Comparison of ENCODE assay signal across 8 cellular contexts in the genomic region with DNA sequence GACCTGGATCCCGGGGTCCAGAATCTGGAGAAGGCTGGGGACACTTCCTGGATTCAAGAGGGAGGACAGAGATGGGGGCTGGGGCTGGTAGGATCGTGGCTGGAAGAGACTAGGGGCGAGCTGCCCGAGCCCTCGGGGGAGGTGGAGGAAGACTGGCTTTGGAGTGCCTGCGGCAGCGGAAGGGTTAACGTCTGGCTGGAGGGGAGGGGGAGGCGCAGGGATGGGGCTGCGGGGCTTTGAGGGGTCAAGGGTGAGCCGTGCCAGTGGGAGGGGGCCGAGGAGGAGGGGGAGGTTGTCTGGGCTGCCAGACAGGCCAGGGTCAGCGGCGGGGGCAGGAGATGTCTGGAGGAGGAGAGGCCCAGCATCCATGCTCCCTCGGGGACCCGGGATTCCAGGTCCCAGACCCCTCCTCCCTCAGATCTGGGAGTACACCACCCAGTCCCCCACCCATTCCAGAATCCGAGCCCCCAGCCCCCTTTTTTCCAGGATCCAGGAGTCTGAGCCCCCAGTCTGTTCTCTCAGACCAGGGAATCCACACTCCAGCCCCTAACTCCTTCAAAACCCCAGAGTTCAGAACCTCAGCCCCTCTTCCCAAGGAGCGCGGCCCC. TPM values are rescaled to one million over a fixed set of nuclear protein-coding genes. Genes with fewer than 3 reads are reported as not detected.
DNase-seq lines count a peak whose midpoint lies in the region; ATAC-seq, FAIRE-seq and TF ChIP-seq lines count a peak whose summit lies in the region.

No MANE protein-coding gene starts in this region.

- no peak overlapping the region for H3K14ac ChIP-seq in neuronal stem cell (ENCODE audit: low read length)

- peaks cover 13% of the 10 kb centered on the region for H3K4me1 Mint-ChIP-seq in activated T-cell treated with anti-CD3 and anti-CD28 coated beads, Interleukin-2, amount 50 U/mL, for 4 hours (ENCODE audit: low read depth)
- H3K4me1 Mint-ChIP-seq in WTC11: peaks cover 41% of the 10 kb centered on the region

- no peak for DNase-seq in activated T-cell treated with anti-CD3 and anti-CD28 coated beads, Interleukin-2, amount 50 U/mL, for 4 hours
- no peak for DNase-seq in activated T-cell treated with anti-CD3 and anti-CD28 coated beads, Interleukin-2, amount 50 U/mL, for 1 hour
- peak; percentile 77 for DNase-seq in WTC11 (ENCODE audit: low spot score)
- peak in 1 of 2 donors; percentile 47 for DNase-seq in foreskin fibroblast
- peak; percentile 68 for DNase-seq in neuronal stem cell (ENCODE audit: low spot score)
- DNase-seq in GM19239 (ENCODE audit: insufficient read length, low spot score): no peak
- no peak for DNase-seq in NOMO-1 treated with DMSO at 0.1 percent for 48 hours (lab: John Stamatoyannopoulos, UW; ENCODE audit: unreplicated experiment)
- no peak for DNase-seq in omental fat pad (ENCODE audit: low spot score)

- H2BK15ac ChIP-seq in neuronal stem cell (ENCODE audit: low read length): peak overlapping the region; percentile 58

- TF ChIP-seq CTCF in WTC11 (IDR thresholded peaks at IDR 0.05) (no peak), foreskin fibroblast (IDR thresholded peaks at IDR 0.05; ENCODE audit: low read depth, low read length) (no peak), omental fat pad (IDR thresholded peaks at IDR 0.05) (no peak)

- H2BK120ac ChIP-seq in neuronal stem cell (ENCODE audit: low read depth, low read length): no peak overlapping the region

- peak overlapping the region; percentile 44 for H3K9ac ChIP-seq in neuronal stem cell (ENCODE audit: low read depth, low read length, poor library complexity)

- H3K79me1 ChIP-seq in neuronal stem cell (ENCODE audit: low read depth, low read length): no peaks in the 10 kb centered on the region

- peaks cover 9% of the 10 kb centered on the region for H3K9me3 Mint-ChIP-seq in activated T-cell treated with anti-CD3 and anti-CD28 coated beads, Interleukin-2, amount 50 U/mL, for 4 hours
- H3K9me3 Mint-ChIP-seq in WTC11: peaks cover 15% of the 10 kb centered on the region

- peak overlapping the region; percentile 84 for H3K4me3 Mint-ChIP-seq in activated T-cell treated with anti-CD3 and anti-CD28 coated beads, Interleukin-2, amount 50 U/mL, for 4 hours
- peak overlapping the region; percentile 82 for H3K4me3 Mint-ChIP-seq in WTC11

- no peak overlapping the region for H4K91ac ChIP-seq in neuronal stem cell (ENCODE audit: low read depth, low read length, poor library complexity)

- H2BK5ac ChIP-seq in neuronal stem cell (ENCODE audit: low read length): peak overlapping the region; percentile 88

- no peaks in the 10 kb centered on the region for H3K36me3 Mint-ChIP-seq in activated T-cell treated with anti-CD3 and anti-CD28 coated beads, Interleukin-2, amount 50 U/mL, for 4 hours (ENCODE audit: insufficient read depth)
- peaks cover 9% of the 10 kb centered on the region for H3K36me3 Mint-ChIP-seq in WTC11

- H3K23ac ChIP-seq in neuronal stem cell (ENCODE audit: low read depth, low read length, poor library complexity): no peak overlapping the region

- H3K36me3 ChIP-seq in neuronal stem cell (replicated peaks in 1 of 2; ENCODE audit: control insufficient read depth in 2 of 2, insufficient read depth in 2 of 2, low read length in 2 of 2): peaks cover 0 to 12% of the 10 kb centered on the region in 2 donors

- H3K18ac ChIP-seq in neuronal stem cell (ENCODE audit: low read length): peak overlapping the region; percentile 97

- no peak overlapping the region for H2BK12ac ChIP-seq in neuronal stem cell (ENCODE audit: low read length)

- H2AK5ac ChIP-seq in neuronal stem cell (ENCODE audit: low read depth, low read length): peak overlapping the region; percentile 86

- peaks cover 0 to 2% of the 10 kb centered on the region in 2 donors for H3K9me3 ChIP-seq in neuronal stem cell (replicated peaks in 1 of 2; ENCODE audit: control insufficient read depth in 2 of 2, insufficient read depth in 1 of 2, low read depth in 1 of 2, low read length in 2 of 2)

- no peak overlapping the region; the same call in 1 of the 2 replicates for H3K27ac Mint-ChIP-seq in WTC11

- POLR2A ChIA-PET in WTC11 (lab: Charles Lee): interaction anchor here (0.7 to 1.8 kb wide), 3 partner anchors 11 to 813 kb away, joined by 3 to 7 read pairs (median 3); no protein-coding TSS in a partner anchor

- peaks cover 5% of the 10 kb centered on the region for H3K27me3 Mint-ChIP-seq in activated T-cell treated with anti-CD3 and anti-CD28 coated beads, Interleukin-2, amount 50 U/mL, for 4 hours (ENCODE audit: low read depth)
- H3K27me3 Mint-ChIP-seq in WTC11 (ENCODE audit: low read depth): peaks cover 7% of the 10 kb centered on the region; the same call in 1 of the 2 replicates

- H3K4me1 ChIP-seq in neuronal stem cell (ENCODE audit: control insufficient read depth in 2 of 2, insufficient read depth in 1 of 2, low read depth in 1 of 2, low read length in 2 of 2): peaks cover 21 to 24% of the 10 kb centered on the region in 2 donors

- no peak for ATAC-seq in activated T-cell treated with anti-CD3 and anti-CD28 coated beads, Interleukin-2, amount 50 U/mL, for 4 hours
- peak; percentile 8 for ATAC-seq in WTC11
- ATAC-seq in omental fat pad (ENCODE audit: low FRiP score): no peak

- CTCF ChIA-PET in WTC11 (lab: Charles Lee): interaction anchor here (1.1 to 4.1 kb wide), 5 partner anchors 13 to 269 kb away, joined by 3 to 29 read pairs (median 4); no protein-coding TSS in a partner anchor

- FAIRE-seq in GM19239 (lab: Jason Lieb, UNC): no peak

- H3K4me2 ChIP-seq in neuronal stem cell (ENCODE audit: insufficient read depth, low read length, poor library complexity, severe bottlenecking): peak overlapping the region; percentile 69

- no peaks in the 10 kb centered on the region for H3K27me3 ChIP-seq in neuronal stem cell (ENCODE audit: control insufficient read depth in 3 of 3, insufficient read depth in 3 of 3, low read depth in 1 of 3, low read length in 3 of 3)

- peak overlapping the region; percentile 89 for H2AFZ ChIP-seq in neuronal stem cell (ENCODE audit: low read length)

- no peak overlapping the region for H3K4ac ChIP-seq in neuronal stem cell (ENCODE audit: low read length)

- H4K8ac ChIP-seq in neuronal stem cell (ENCODE audit: low read depth, low read length): no peak overlapping the region

- peak overlapping the region; percentile 81 to 98 for H3K4me3 ChIP-seq in foreskin fibroblast (ENCODE audit: low read depth in 1 of 2, low read length in 2 of 2)
- H3K4me3 ChIP-seq in neuronal stem cell (ENCODE audit: low read length in 2 of 2): peak overlapping the region; percentile 50 to 82

- H3K27ac ChIP-seq in neuronal stem cell (replicated peaks; ENCODE audit: low read length): peak overlapping the region; percentile 54

- WGBS in neuronal stem cell (ENCODE audit: extremely low coverage in 2 of 2, insufficient read length in 2 of 2, insufficient replicate concordance in 1 of 2), 2 donors: no CpG with 5 or more reads among the region's 19 CpGs

TF ChIP-seq in WTC11, 78 proteins besides CTCF, POLR2A, EP300 and RAD21 (continues in another document):
- TF ChIP-seq SMAD4 (CRISPR knock-in tag; IDR thresholded peaks at IDR 0.05): peak; percentile 31; the same call in 1 of the 2 replicates
- TF ChIP-seq, protein P1, sequence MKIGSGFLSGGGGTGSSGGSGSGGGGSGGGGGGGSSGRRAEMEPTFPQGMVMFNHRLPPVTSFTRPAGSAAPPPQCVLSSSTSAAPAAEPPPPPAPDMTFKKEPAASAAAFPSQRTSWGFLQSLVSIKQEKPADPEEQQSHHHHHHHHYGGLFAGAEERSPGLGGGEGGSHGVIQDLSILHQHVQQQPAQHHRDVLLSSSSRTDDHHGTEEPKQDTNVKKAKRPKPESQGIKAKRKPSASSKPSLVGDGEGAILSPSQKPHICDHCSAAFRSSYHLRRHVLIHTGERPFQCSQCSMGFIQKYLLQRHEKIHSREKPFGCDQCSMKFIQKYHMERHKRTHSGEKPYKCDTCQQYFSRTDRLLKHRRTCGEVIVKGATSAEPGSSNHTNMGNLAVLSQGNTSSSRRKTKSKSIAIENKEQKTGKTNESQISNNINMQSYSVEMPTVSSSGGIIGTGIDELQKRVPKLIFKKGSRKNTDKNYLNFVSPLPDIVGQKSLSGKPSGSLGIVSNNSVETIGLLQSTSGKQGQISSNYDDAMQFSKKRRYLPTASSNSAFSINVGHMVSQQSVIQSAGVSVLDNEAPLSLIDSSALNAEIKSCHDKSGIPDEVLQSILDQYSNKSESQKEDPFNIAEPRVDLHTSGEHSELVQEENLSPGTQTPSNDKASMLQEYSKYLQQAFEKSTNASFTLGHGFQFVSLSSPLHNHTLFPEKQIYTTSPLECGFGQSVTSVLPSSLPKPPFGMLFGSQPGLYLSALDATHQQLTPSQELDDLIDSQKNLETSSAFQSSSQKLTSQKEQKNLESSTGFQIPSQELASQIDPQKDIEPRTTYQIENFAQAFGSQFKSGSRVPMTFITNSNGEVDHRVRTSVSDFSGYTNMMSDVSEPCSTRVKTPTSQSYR (CRISPR knock-in tag; IDR thresholded peaks at IDR 0.05): no peak
- TF ChIP-seq FOXK1 (CRISPR knock-in tag; IDR thresholded peaks at IDR 0.05): peak; percentile 38; the same call in 1 of the 2 replicates

RNA-seq across cellular contexts. Expression of a gene that starts 3.3 kb away (rescaled TPM):
- 1 to 10 TPM; 1.6 to 2.3 (median 2.1) TPM for total RNA-seq in activated T-cell treated with anti-CD3 and anti-CD28 coated beads, Interleukin-2, amount 50 U/mL, for 4 hours
- 9.3 to 13.3 TPM (median 9.8 TPM) in 3 replicates for total RNA-seq in WTC11 (2021)
- 4.1 TPM for polyA plus RNA-seq in neuronal stem cell (2013, experiment 1 of 2)
- polyA plus RNA-seq in neuronal stem cell (2013, experiment 2 of 2): 5.0 TPM
- 10 to 100 TPM in 3 of 4 donors, 1 to 10 TPM in 1; 6.2 to 14.2 (median 11.4) TPM for total RNA-seq in omental fat pad

RNA-seq across cellular contexts. Expression of a gene that starts 33.9 kb away (rescaled TPM):
- not detected for total RNA-seq in activated T-cell treated with anti-CD3 and anti-CD28 coated beads, Interleukin-2, amount 50 U/mL, for 4 hours
- 0.73 to 1.0 TPM (median 1.0 TPM) in 3 replicates for total RNA-seq in WTC11 (2021)
- polyA plus RNA-seq in neuronal stem cell (2013, experiment 1 of 2): 0.06 TPM
- 0.08 TPM for polyA plus RNA-seq in neuronal stem cell (2013, experiment 2 of 2)
- total RNA-seq in omental fat pad: 100 to 1,000 TPM in 2 of 4 donors, 10 to 100 TPM in 1, 1 to 10 TPM in 1; 1.1 to 534 (median 190) TPM

RNA-seq across cellular contexts. Expression of a gene that starts 43.2 kb away (rescaled TPM):
- total RNA-seq in activated T-cell treated with anti-CD3 and anti-CD28 coated beads, Interleukin-2, amount 50 U/mL, for 4 hours: not detected
- total RNA-seq in WTC11 (2021): not detected in 3 replicates
- 0.01 TPM for polyA plus RNA-seq in neuronal stem cell (2013, experiment 1 of 2)
- polyA plus RNA-seq in neuronal stem cell (2013, experiment 2 of 2): not detected
- 10 to 100 TPM in 2 of 4 donors, 1 to 10 TPM in 1, not detected in 1; 1.9 to 12.6 (median 12.2) TPM for total RNA-seq in omental fat pad

RNA-seq across cellular contexts. Expression of a gene that starts 59.7 kb away (rescaled TPM):
- total RNA-seq in activated T-cell treated with anti-CD3 and anti-CD28 coated beads, Interleukin-2, amount 50 U/mL, for 4 hours: under 1 TPM in 1 of 3 donors, not detected in 2; 0.11 TPM
- total RNA-seq in WTC11 (2021) (0.15 TPM in 1 of 3 replicates, not detected in the others), omental fat pad (under 1 TPM in 1 of 4 donors, not detected in 3; 0.19 TPM)
- polyA plus RNA-seq in neuronal stem cell (2013, experiment 1 of 2): not detected
- not detected for polyA plus RNA-seq in neuronal stem cell (2013, experiment 2 of 2)

Comparison
In these comparisons a context has a peak if more than half of its experiments do, and no peak if none do; other contexts are left out.
1. DNase-seq: peak in WTC11 (single experiment) and neuronal stem cell (single experiment); none in activated T-cell treated with anti-CD3 and anti-CD28 coated beads, Interleukin-2, amount 50 U/mL, for 4 hours (single experiment), activated T-cell treated with anti-CD3 and anti-CD28 coated beads, Interleukin-2, amount 50 U/mL, for 1 hour (single experiment), GM19239 (single experiment), NOMO-1 treated with DMSO at 0.1 percent for 48 hours (single experiment) and omental fat pad (single experiment).